Comparison of ENCODE assay signal across 2 cellular contexts in the genomic region with DNA sequence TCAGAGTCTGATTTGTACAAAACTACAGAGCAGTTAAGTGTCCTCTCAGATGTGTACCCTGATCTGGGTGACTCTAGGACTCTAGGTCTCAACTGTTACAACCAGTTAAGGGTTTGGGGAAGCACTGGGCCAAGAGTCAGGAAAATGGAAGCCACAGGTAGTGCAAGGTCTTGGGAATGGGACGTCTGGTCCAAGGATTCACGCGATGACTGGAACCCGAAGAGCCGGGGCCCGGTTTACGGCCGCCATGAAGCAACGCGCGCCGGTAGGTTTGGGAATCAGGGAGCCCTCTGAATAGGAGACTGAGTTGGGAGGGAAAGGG.
TF ChIP-seq lines count a peak whose summit lies in the region.

No MANE protein-coding gene starts in this region.

TF ChIP-seq in HCT116, 20 proteins besides CTCF, POLR2A, EP300 and RAD21:
- no peak for TF ChIP-seq EGR1 (IDR thresholded peaks at IDR 0.05; ENCODE audit: low read depth)
- TF ChIP-seq ZFX (IDR thresholded peaks at IDR 0.05), result no peak
- no peak for TF ChIP-seq YY1 (IDR thresholded peaks at IDR 0.05; ENCODE audit: extremely low read depth, insufficient replicate concordance, low read depth, low read length)
- no peak for TF ChIP-seq SRF (IDR thresholded peaks at IDR 0.05; ENCODE audit: low read depth)
- TF ChIP-seq, protein P1, sequence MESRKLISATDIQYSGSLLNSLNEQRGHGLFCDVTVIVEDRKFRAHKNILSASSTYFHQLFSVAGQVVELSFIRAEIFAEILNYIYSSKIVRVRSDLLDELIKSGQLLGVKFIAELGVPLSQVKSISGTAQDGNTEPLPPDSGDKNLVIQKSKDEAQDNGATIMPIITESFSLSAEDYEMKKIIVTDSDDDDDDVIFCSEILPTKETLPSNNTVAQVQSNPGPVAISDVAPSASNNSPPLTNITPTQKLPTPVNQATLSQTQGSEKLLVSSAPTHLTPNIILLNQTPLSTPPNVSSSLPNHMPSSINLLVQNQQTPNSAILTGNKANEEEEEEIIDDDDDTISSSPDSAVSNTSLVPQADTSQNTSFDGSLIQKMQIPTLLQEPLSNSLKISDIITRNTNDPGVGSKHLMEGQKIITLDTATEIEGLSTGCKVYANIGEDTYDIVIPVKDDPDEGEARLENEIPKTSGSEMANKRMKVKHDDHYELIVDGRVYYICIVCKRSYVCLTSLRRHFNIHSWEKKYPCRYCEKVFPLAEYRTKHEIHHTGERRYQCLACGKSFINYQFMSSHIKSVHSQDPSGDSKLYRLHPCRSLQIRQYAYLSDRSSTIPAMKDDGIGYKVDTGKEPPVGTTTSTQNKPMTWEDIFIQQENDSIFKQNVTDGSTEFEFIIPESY (IDR thresholded peaks at IDR 0.05; ENCODE audit: extremely low read depth, insufficient replicate concordance, low read length), result no peak
TF ChIP-seq in HCT116: peak in this region for 0.

TF ChIP-seq in endothelial cell of umbilical vein, 7 proteins besides CTCF, POLR2A, EP300 and RAD21:
- TF ChIP-seq FOS (IDR thresholded peaks at IDR 0.05; ENCODE audit: borderline replicate concordance, insufficient read depth, low read length) (no peak), GATA2 (IDR thresholded peaks at IDR 0.05; ENCODE audit: insufficient read depth, insufficient read length, low read depth, low read length) (no peak), POLR2AphosphoS5 (IDR thresholded peaks at IDR 0.05; ENCODE audit: insufficient read depth, low read depth, low read length) (no peak), MYC (IDR thresholded peaks at IDR 0.05; ENCODE audit: low read depth, low read length) (no peak), EZH2 (IDR thresholded peaks at IDR 0.05; ENCODE audit: borderline replicate concordance, low read depth, low read length, severe bottlenecking) (no peak), JUN (IDR thresholded peaks at IDR 0.05; ENCODE audit: borderline replicate concordance, insufficient read depth, insufficient read length, low read depth) (no peak)
- TF ChIP-seq, protein P2, sequence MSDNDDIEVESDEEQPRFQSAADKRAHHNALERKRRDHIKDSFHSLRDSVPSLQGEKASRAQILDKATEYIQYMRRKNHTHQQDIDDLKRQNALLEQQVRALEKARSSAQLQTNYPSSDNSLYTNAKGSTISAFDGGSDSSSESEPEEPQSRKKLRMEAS (IDR thresholded peaks at IDR 0.05; ENCODE audit: insufficient read depth, insufficient read length), result no peak
